ENCODE assay signal across 21 cellular contexts in genomic region chr21:31892686-31893085, GRCh38. TPM values are rescaled to one million over a fixed set of nuclear protein-coding genes. Genes with fewer than 3 reads are reported as not detected.
"Had no signal": no experiment of that assay in that cellular context is flagged by ENCODE, and none has a peak within 500 bp of the region (broad histone marks: within the 10 kb centered on the region; RNA-seq: fewer than 3 reads in every experiment).

No MANE protein-coding gene starts in this region.

- H3K36me3 Mint-ChIP-seq: stimulated activated memory B cell treated with anti-CD40 and anti-IgM and Interleukin-4, amounts not matched to agents 10 μg/mL and 1 μg/mL and 100 μg/mL, for 72 hours had no signal

- H3K4me3 ChIP-seq: esophagus squamous epithelium, heart right ventricle, lung, pancreas, spleen, testis, upper lobe of right lung had no signal

- H3K4me3 Mint-ChIP-seq: activated CD4-positive, alpha-beta T cell treated with anti-CD3 and anti-CD28 coated beads, Interleukin-2, amount 10 ng/mL, durations not matched to agents 7 days and 5 days; activated CD8-positive, alpha-beta T cell treated with anti-CD3 and anti-CD28 coated beads, Interleukin-2, amount 10 ng/mL, durations not matched to agents 7 days and 5 days; activated naive CD4-positive, alpha-beta T cell treated with anti-CD3 and anti-CD28 coated beads for 36 hours; activated T-cell treated with anti-CD3 and anti-CD28 coated beads, Interleukin-2, amount 50 U/mL, for 24 hours; brain; stimulated activated memory B cell treated with anti-CD40 and anti-IgM and Interleukin-4, amounts not matched to agents 10 μg/mL and 1 μg/mL and 100 μg/mL, for 72 hours; T-helper 1 cell treated with Interleukin-12 subunit alpha and Interleukin-12 subunit beta and Interleukin-4 antibody, amounts not matched to agents 30 μg/mL and 1 μg/mL, for 36 hours had no signal

- H3K27ac ChIP-seq: esophagus squamous epithelium, heart right ventricle, neutrophil, spleen, testis, upper lobe of right lung had no signal

- H3K36me3 ChIP-seq: esophagus squamous epithelium, heart right ventricle, neutrophil, pancreas, spleen, upper lobe of right lung had no signal

- H3K4me1 ChIP-seq: heart right ventricle, spleen, testis, upper lobe of right lung had no signal

- H3K27me3 ChIP-seq: neutrophil, pancreas, testis, upper lobe of right lung had no signal

- H3K9me3 ChIP-seq: esophagus squamous epithelium, heart right ventricle, neutrophil, pancreas, spleen, testis, upper lobe of right lung had no signal

- ATAC-seq: activated CD4-positive, CD25-positive, alpha-beta regulatory T cell treated with anti-CD3 and anti-CD28 coated beads, Interleukin-2, amount 50 U/mL, for 24 hours; activated CD8-positive, alpha-beta T cell treated with anti-CD3 and anti-CD28 coated beads, Interleukin-2, amount 10 ng/mL, durations not matched to agents 7 days and 5 days; heart right ventricle; left lobe of liver; pancreas; stimulated activated memory B cell treated with anti-CD40 and anti-IgM and Interleukin-4, amounts not matched to agents 10 μg/mL and 1 μg/mL and 100 μg/mL, for 72 hours; upper lobe of right lung had no signal

- H3K27ac Mint-ChIP-seq: activated CD4-positive, alpha-beta T cell treated with anti-CD3 and anti-CD28 coated beads, Interleukin-2, amount 10 ng/mL, durations not matched to agents 7 days and 5 days; activated CD8-positive, alpha-beta T cell treated with anti-CD3 and anti-CD28 coated beads, Interleukin-2, amount 10 ng/mL, durations not matched to agents 7 days and 5 days; activated naive CD4-positive, alpha-beta T cell treated with anti-CD3 and anti-CD28 coated beads for 36 hours; activated T-cell treated with anti-CD3 and anti-CD28 coated beads, Interleukin-2, amount 50 U/mL, for 24 hours; stimulated activated memory B cell treated with anti-CD40 and anti-IgM and Interleukin-4, amounts not matched to agents 10 μg/mL and 1 μg/mL and 100 μg/mL, for 72 hours; T-helper 1 cell treated with Interleukin-12 subunit alpha and Interleukin-12 subunit beta and Interleukin-4 antibody, amounts not matched to agents 30 μg/mL and 1 μg/mL, for 36 hours had no signal

- H3K9me3 Mint-ChIP-seq: activated CD4-positive, alpha-beta T cell treated with anti-CD3 and anti-CD28 coated beads, Interleukin-2, amount 10 ng/mL, durations not matched to agents 7 days and 5 days; activated naive CD4-positive, alpha-beta T cell treated with anti-CD3 and anti-CD28 coated beads for 36 hours; activated T-cell treated with anti-CD3 and anti-CD28 coated beads, Interleukin-2, amount 50 U/mL, for 24 hours; stimulated activated memory B cell treated with anti-CD40 and anti-IgM and Interleukin-4, amounts not matched to agents 10 μg/mL and 1 μg/mL and 100 μg/mL, for 72 hours; T-helper 1 cell treated with Interleukin-12 subunit alpha and Interleukin-12 subunit beta and Interleukin-4 antibody, amounts not matched to agents 30 μg/mL and 1 μg/mL, for 36 hours had no signal

- H3K27me3 Mint-ChIP-seq: brain had no signal

- H3K4me1 Mint-ChIP-seq: activated CD4-positive, alpha-beta T cell treated with anti-CD3 and anti-CD28 coated beads, Interleukin-2, amount 10 ng/mL, durations not matched to agents 7 days and 5 days; stimulated activated memory B cell treated with anti-CD40 and anti-IgM and Interleukin-4, amounts not matched to agents 10 μg/mL and 1 μg/mL and 100 μg/mL, for 72 hours had no signal

- DNase-seq: activated CD4-positive, alpha-beta T cell treated with anti-CD3 and anti-CD28 coated beads, Interleukin-2, amount 10 ng/mL, durations not matched to agents 7 days and 5 days; activated CD8-positive, alpha-beta T cell treated with anti-CD3 and anti-CD28 coated beads, Interleukin-2, amount 10 ng/mL, durations not matched to agents 7 days and 5 days; activated naive CD4-positive, alpha-beta T cell treated with anti-CD3 and anti-CD28 coated beads for 36 hours; activated T-cell treated with anti-CD3 and anti-CD28 coated beads, Interleukin-2, amount 50 U/mL, for 24 hours; central memory CD4-positive, alpha-beta T cell; cortex of kidney; esophagus squamous epithelium; heart right ventricle; pancreas; spleen; stimulated activated CD4-positive, alpha-beta T cell treated with anti-CD3 and anti-CD28 coated beads, Interleukin-4, amount 100 ng/mL, for 4 hours; testis; upper lobe of right lung had no signal

RNA-seq across cellular contexts. Expression of gene HUNK, which starts 19.9 kb away (rescaled TPM):
- total RNA-seq: endothelial cell of umbilical vein had no signal
- polyA plus RNA-seq: endothelial cell of umbilical vein had no signal
